ENCODE assay signal across 8 cellular contexts in the genomic region with DNA sequence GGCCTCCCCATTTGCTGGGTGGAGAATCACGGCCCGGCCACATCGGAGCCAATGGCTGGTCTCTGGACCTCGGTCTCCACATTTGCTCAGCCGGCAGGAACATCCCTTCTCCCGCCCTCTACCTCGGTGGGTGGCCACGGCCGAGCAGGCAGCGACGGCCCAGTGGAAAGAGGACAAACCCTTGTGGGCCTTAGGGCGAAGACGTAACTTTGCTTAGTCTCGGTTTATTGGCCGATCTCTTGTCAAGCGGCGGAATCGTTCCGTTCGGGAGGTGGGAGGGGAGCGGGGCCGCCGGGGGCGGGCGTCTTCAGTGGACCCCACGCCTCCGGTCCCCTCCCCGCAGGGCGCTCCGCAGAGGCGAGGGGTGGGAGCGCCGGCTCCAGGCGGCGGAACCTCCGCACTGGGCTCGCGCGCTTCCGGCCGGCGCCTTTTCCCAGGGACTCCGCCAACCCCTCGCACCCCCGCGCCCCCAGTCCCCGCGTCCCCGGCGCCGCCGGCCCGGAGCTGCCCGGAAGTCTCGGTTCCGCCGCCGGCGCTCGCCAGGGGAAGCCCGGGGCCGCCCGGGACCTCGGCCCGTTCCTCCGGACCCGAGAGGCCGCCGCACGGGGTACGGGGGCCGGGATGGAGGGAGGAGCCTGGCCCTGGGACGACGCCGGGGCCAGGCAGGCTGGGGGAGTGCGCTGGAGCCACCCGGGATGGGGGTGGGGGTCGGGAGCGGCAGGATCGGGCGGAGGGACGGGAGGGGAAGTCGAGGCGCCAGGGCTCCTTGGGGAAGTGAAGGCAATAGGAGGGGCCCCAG. TPM values are rescaled to one million over a fixed set of nuclear protein-coding genes. Genes with fewer than 3 reads are reported as not detected.
A peak's percentile ranks its signal among the peaks of the same experiment; 100 is the strongest.
DNase-seq lines count a peak whose midpoint lies in the region; ATAC-seq, FAIRE-seq and TF ChIP-seq lines count a peak whose summit lies in the region.

TSS of gene ZNF580 (plus strand) at position 426 of the 799 bp plus-strand sequence. CDS start 1,507 bp downstream, outside the sequence.

- no peaks in the 10 kb centered on the region for H3K36me3 ChIP-seq in kidney (ENCODE audit: control insufficient read depth in 1 of 2, insufficient read depth in 2 of 2, low read length in 2 of 2)

- CTCF ChIA-PET in activated B cell treated with CpG ODN at 0.5 μM for 24 hours (lab: Charles Lee) = no interaction called here

- H3K27ac ChIP-seq in kidney (ENCODE audit: low read depth in 2 of 2, low read length in 2 of 2) = peak within 1 kb of the TSS; percentile 77 to 89

- no peaks in the 10 kb centered on the region for H3K27me3 Mint-ChIP-seq in activated B cell treated with CpG ODN at 0.5 μM for 24 hours
- no peaks in the 10 kb centered on the region for H3K27me3 Mint-ChIP-seq in chondrocyte (ENCODE audit: low read depth)

- peak within 1 kb of the TSS; percentile 79 to 84 for H3K4me3 ChIP-seq in kidney (ENCODE audit: low read length in 2 of 2)

- peaks cover 3% of the 10 kb centered on the region for H3K9me3 Mint-ChIP-seq in activated B cell treated with CpG ODN at 0.5 μM for 24 hours
- no peaks in the 10 kb centered on the region for H3K9me3 Mint-ChIP-seq in chondrocyte (ENCODE audit: low read depth)

- intact Hi-C loops in activated B cell treated with CpG ODN at 0.5 μM for 24 hours (cut with micrococcal nuclease) = loop anchor here (2.0 to 10.0 kb wide), 5 partner anchors 60 to 1176 kb away; partner anchors contain the start of genes C19orf85, ISOC2, LENG9 and ZNF579
- intact Hi-C loops in kidney (cut with DNase I) = no loop called here

- DNase-seq in AG09319 (ENCODE audit: extremely low read depth, low read depth) (peak; percentile 38), NCI-H128 (lab: John Stamatoyannopoulos, UW; ENCODE audit: unreplicated experiment) (peak; percentile 41), activated B cell treated with CpG ODN at 0.5 μM for 24 hours (peak; percentile 63), chondrocyte (ENCODE audit: low spot score) (no peak), kidney (peak; percentile 94)
- DNase-seq in stimulated activated CD4-positive, alpha-beta T cell treated with anti-CD3 and anti-CD28 coated beads, Interleukin-15, amount 100 ng/mL, for 1 hour (ENCODE audit: low read depth in 1 of 2, low spot score in 1 of 2) = peak; percentile 27 to 60

- ATAC-seq in GM18867 (IDR thresholded peaks at IDR 0.05; ENCODE audit: unreplicated experiment) (peak; percentile 28), activated B cell treated with CpG ODN at 0.5 μM for 24 hours (ENCODE audit: low read depth) (peak; percentile 12), HG02884 (IDR thresholded peaks at IDR 0.05; ENCODE audit: unreplicated experiment) (no peak)

- H3K27ac Mint-ChIP-seq in activated B cell treated with CpG ODN at 0.5 μM for 24 hours (peak within 1 kb of the TSS; percentile 86), chondrocyte (ENCODE audit: unreplicated experiment) (peak within 1 kb of the TSS; percentile 94)

- no peak for TF ChIP-seq CTCF in AG09319 (IDR thresholded peaks at IDR 0.05; ENCODE audit: low read depth, low read length)
- TF ChIP-seq CTCF in activated B cell treated with CpG ODN at 0.5 μM for 24 hours (IDR thresholded peaks at IDR 0.05) = no peak
- TF ChIP-seq CTCF in chondrocyte (IDR thresholded peaks at IDR 0.05) = no peak
- TF ChIP-seq CTCF in kidney (IDR thresholded peaks at IDR 0.05; ENCODE audit: borderline replicate concordance, extremely low read depth, insufficient read depth) = no peak

- no peaks in the 10 kb centered on the region for H3K9me3 ChIP-seq in kidney (ENCODE audit: control insufficient read depth in 1 of 2, low read length in 2 of 2)

- POLR2A ChIA-PET in activated B cell treated with CpG ODN at 0.5 μM for 24 hours (lab: Charles Lee) = interaction anchor here (0.6 to 2.0 kb wide), 6 partner anchors 14 to 302 kb away, joined by 3 to 14 read pairs (median 4); partner anchors contain the start of genes FIZ1, KMT5C and ZNF865

- peaks cover 8 to 46% of the 10 kb centered on the region in 2 donors for H3K4me1 ChIP-seq in kidney (ENCODE audit: control insufficient read depth in 1 of 2, insufficient read depth in 1 of 2, low read depth in 1 of 2, low read length in 2 of 2)

- H3K4me3 Mint-ChIP-seq in activated B cell treated with CpG ODN at 0.5 μM for 24 hours (peak within 1 kb of the TSS; percentile 86), chondrocyte (ENCODE audit: unreplicated experiment) (peak within 1 kb of the TSS; percentile 84)

- H3K36me3 Mint-ChIP-seq in activated B cell treated with CpG ODN at 0.5 μM for 24 hours (ENCODE audit: low read depth) (peaks cover 37% of the 10 kb centered on the region), chondrocyte (ENCODE audit: low read depth) (peaks cover 9% of the 10 kb centered on the region)

- FAIRE-seq in kidney (lab: Jason Lieb, UNC) = no peak

- peaks cover 79% of the 10 kb centered on the region for H3K4me1 Mint-ChIP-seq in activated B cell treated with CpG ODN at 0.5 μM for 24 hours
- peaks cover 68% of the 10 kb centered on the region for H3K4me1 Mint-ChIP-seq in chondrocyte (ENCODE audit: low read depth)

- H3K9ac ChIP-seq in kidney (ENCODE audit: low read length in 2 of 2) = peak within 1 kb of the TSS; percentile 69 to 84

RNA-seq across cellular contexts. Expression of gene ZNF580, which starts in this region (rescaled TPM):
- total RNA-seq in activated B cell treated with CpG ODN at 0.5 μM for 24 hours (55.0 and 81.2 TPM in 2 replicates), chondrocyte (42.3 to 59.8 TPM (median 45.0 TPM) in 3 replicates), kidney (56.8 TPM)
- 47.0 TPM for polyA plus RNA-seq in kidney (ENCODE audit: insufficient read depth, low read depth, low replicate concordance)
